8 cellular contexts compared by ENCODE assay signal in the genomic region with DNA sequence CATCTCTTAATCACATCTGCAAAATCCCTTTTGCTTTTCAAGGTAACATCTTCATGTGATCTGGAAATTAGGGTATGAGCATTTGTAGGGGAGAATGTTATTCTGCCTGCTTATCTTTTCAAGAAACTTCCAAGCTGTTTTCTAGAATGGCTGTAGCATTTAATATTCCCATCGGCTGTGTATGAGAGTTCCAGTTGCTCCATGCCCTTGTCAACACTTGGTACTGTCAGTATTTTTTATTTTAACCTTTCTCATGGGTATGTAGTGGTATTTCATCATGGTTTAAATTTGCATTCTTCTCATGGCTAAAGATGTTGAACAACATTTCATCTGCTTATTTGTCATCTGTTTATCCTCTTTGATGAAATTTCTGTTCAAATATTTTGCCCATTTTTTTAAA.
"Had no signal": no experiment of that assay in that cellular context is flagged by ENCODE, and none has a peak within 500 bp of the region (broad histone marks: within the 10 kb centered on the region; RNA-seq: fewer than 3 reads in every experiment).

No MANE protein-coding gene starts in this region.

- H3K4me2 ChIP-seq: GM23338, KMS-11 had no signal

- H3K27ac Mint-ChIP-seq: GM23338, H9, HFFc6 had no signal

- DNase-seq: H9, HCEC 1CT, HFFc6, KBM-7 had no signal

- H3K4me3 ChIP-seq: GM23338 had no signal

- FAIRE-seq: H1, H54 had no signal

- H2AFZ ChIP-seq: GM23338 had no signal

- H3K4me3 Mint-ChIP-seq: GM23338, H9, HFFc6 had no signal

- ATAC-seq: GM23338 had no signal

- H3K27ac ChIP-seq: KMS-11 had no signal

- H3K4me1 Mint-ChIP-seq: GM23338, H9 had no signal

- H3K9ac ChIP-seq: KMS-11 had no signal
